Comparison of ENCODE assay signal across 21 cellular contexts in genomic region chr18:26312196-26312595, GRCh38.
"Had no signal": no experiment of that assay in that cellular context is flagged by ENCODE, and none has a peak within 500 bp of the region (broad histone marks: within the 10 kb centered on the region; RNA-seq: fewer than 3 reads in every experiment).

No MANE protein-coding gene starts in this region.

- H3K27me3 ChIP-seq: ascending aorta, esophagus muscularis mucosa, heart right ventricle, vagina had no signal

- H3K9me3 Mint-ChIP-seq: activated naive CD4-positive, alpha-beta T cell treated with anti-CD3 and anti-CD28 coated beads, Interleukin-2, amount 50 U/mL, for 24 hours; dendritic cell treated with granulocyte-macrophage colony-stimulating factor and Interleukin-4, amounts not matched to agents 40 ng/mL and 50 ng/mL, for 4 days; nephron; stimulated activated naive CD8-positive, alpha-beta T cell treated with anti-CD3 and anti-CD28 coated beads, Interleukin-15, Interleukin-2, amounts not matched to agents 100 ng/mL and 50 ng/mL, for 24 hours; WTC11 had no signal

- H3K27ac Mint-ChIP-seq: activated CD4-positive, alpha-beta T cell treated with anti-CD3 and anti-CD28 coated beads for 36 hours; activated naive CD4-positive, alpha-beta T cell treated with anti-CD3 and anti-CD28 coated beads, Interleukin-2, amount 50 U/mL, for 24 hours; dendritic cell treated with granulocyte-macrophage colony-stimulating factor and Interleukin-4, amounts not matched to agents 40 ng/mL and 50 ng/mL, for 4 days; progenitor cell of endocrine pancreas; stimulated activated naive CD8-positive, alpha-beta T cell treated with anti-CD3 and anti-CD28 coated beads, Interleukin-15, Interleukin-2, amounts not matched to agents 100 ng/mL and 50 ng/mL, for 24 hours; WTC11 had no signal

- H3K4me3 ChIP-seq: ascending aorta, esophagus muscularis mucosa, heart right ventricle, lower lobe of right lung, vagina had no signal

- DNase-seq: activated CD4-positive, alpha-beta T cell treated with anti-CD3 and anti-CD28 coated beads for 36 hours; activated CD4-positive, alpha-beta T cell treated with anti-CD3 and anti-CD28 coated beads, Interleukin-2, amount 50 U/mL, for 48 hours; activated gamma-delta T cell; cerebellar nuclear complex; effector CD8-positive, alpha-beta T cell; heart right ventricle; left cardiac atrium; lower lobe of right lung; midbrain; stimulated activated CD4-positive, alpha-beta T cell treated with anti-CD3 and anti-CD28 coated beads, Interleukin-12 subunit alpha, Interleukin-12 subunit beta, amount 100 ng/mL, for 4 hours; stimulated activated CD4-positive, alpha-beta T cell treated with anti-CD3 and anti-CD28 coated beads, Interleukin-1b, Interleukin-23, amount 100 ng/mL, for 48 hours; trophoblast cell had no signal

- H3K9me3 ChIP-seq: ascending aorta, esophagus muscularis mucosa, heart right ventricle, lower lobe of right lung, vagina had no signal

- ATAC-seq: activated CD4-positive, alpha-beta T cell treated with anti-CD3 and anti-CD28 coated beads for 36 hours; heart right ventricle; left cardiac atrium; lower lobe of right lung; WTC11 had no signal

- H3K4me1 ChIP-seq: ascending aorta, esophagus muscularis mucosa, heart right ventricle, lower lobe of right lung, vagina had no signal

- H3K27ac ChIP-seq: ascending aorta, esophagus muscularis mucosa, heart right ventricle, lower lobe of right lung, vagina had no signal

- H3K4me3 Mint-ChIP-seq: activated CD4-positive, alpha-beta T cell treated with anti-CD3 and anti-CD28 coated beads for 36 hours; activated naive CD4-positive, alpha-beta T cell treated with anti-CD3 and anti-CD28 coated beads, Interleukin-2, amount 50 U/mL, for 24 hours; dendritic cell treated with granulocyte-macrophage colony-stimulating factor and Interleukin-4, amounts not matched to agents 40 ng/mL and 50 ng/mL, for 4 days; nephron; stimulated activated naive CD8-positive, alpha-beta T cell treated with anti-CD3 and anti-CD28 coated beads, Interleukin-15, Interleukin-2, amounts not matched to agents 100 ng/mL and 50 ng/mL, for 24 hours; WTC11 had no signal

- H3K36me3 ChIP-seq: ascending aorta, esophagus muscularis mucosa, heart right ventricle, lower lobe of right lung, vagina had no signal

- H3K27me3 Mint-ChIP-seq: activated CD4-positive, alpha-beta T cell treated with anti-CD3 and anti-CD28 coated beads for 36 hours; activated naive CD4-positive, alpha-beta T cell treated with anti-CD3 and anti-CD28 coated beads, Interleukin-2, amount 50 U/mL, for 24 hours; dendritic cell treated with granulocyte-macrophage colony-stimulating factor and Interleukin-4, amounts not matched to agents 40 ng/mL and 50 ng/mL, for 4 days; progenitor cell of endocrine pancreas; stimulated activated naive CD8-positive, alpha-beta T cell treated with anti-CD3 and anti-CD28 coated beads, Interleukin-15, Interleukin-2, amounts not matched to agents 100 ng/mL and 50 ng/mL, for 24 hours had no signal

- H3K4me1 Mint-ChIP-seq: activated CD4-positive, alpha-beta T cell treated with anti-CD3 and anti-CD28 coated beads for 36 hours; nephron had no signal
